In the genomic region with DNA sequence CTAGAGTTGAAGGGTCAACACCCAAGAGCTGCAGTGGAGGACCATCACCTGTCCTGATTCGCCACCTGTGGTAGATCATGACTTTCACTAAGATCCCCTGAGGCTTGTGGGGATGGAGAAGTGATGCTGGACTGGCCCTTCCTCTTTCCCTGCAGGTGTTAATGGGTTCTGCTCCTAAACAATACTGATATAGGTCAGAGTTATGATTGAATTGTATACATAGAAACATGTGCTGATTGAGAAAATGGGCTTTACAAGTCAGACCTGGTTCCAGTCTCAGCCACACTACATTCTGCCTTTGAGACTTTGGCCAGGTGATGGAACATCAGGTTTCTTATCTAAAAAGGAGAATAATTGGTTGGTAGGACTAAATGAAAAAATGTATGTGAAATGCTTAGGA, we compare ENCODE assay signal across 16 cellular contexts.
DNase-seq lines count a peak whose midpoint lies in the region; ATAC-seq lines count a peak whose summit lies in the region.
"Had no signal": no experiment of that assay in that cellular context is flagged by ENCODE, and none has a peak within 500 bp of the region (broad histone marks: within the 10 kb centered on the region; RNA-seq: fewer than 3 reads in every experiment).

No MANE protein-coding gene starts in this region.

- no peak overlapping the region for H3K4me3 Mint-ChIP-seq in activated CD4-positive, alpha-beta T cell treated with anti-CD3 and anti-CD28 coated beads, Interleukin-2, amount 10 ng/mL, durations not matched to agents 24 days and 14 days
- peak overlapping the region; percentile 25 for H3K4me3 Mint-ChIP-seq in memory B cell
- H3K4me3 Mint-ChIP-seq: H9 had no signal

- no peak for DNase-seq in activated CD4-positive, alpha-beta T cell treated with anti-CD3 and anti-CD28 coated beads, Interleukin-2, amount 10 ng/mL, durations not matched to agents 24 days and 14 days
- no peak for DNase-seq in activated CD4-positive, alpha-beta T cell treated with anti-CD3 and anti-CD28 coated beads, Interleukin-2, amount 50 U/mL, for 1 hour
- DNase-seq in memory B cell (ENCODE audit: low spot score in 2 of 2) (no peak), NCI-H2107 (lab: John Stamatoyannopoulos, UW) (no peak), globus pallidus (ENCODE audit: low spot score) (no peak), anterior cingulate cortex (lab: John Stamatoyannopoulos, UW) (no peak)
- DNase-seq: activated gamma-delta T cell, Calu3, H9, kidney, NCI-H446, SHP77, WERI-Rb-1 had no signal

- H3K27ac Mint-ChIP-seq in activated CD4-positive, alpha-beta T cell treated with anti-CD3 and anti-CD28 coated beads, Interleukin-2, amount 10 ng/mL, durations not matched to agents 24 days and 14 days = peak overlapping the region; percentile 2
- peak overlapping the region; percentile 79 for H3K27ac Mint-ChIP-seq in memory B cell
- H3K27ac Mint-ChIP-seq: H9 had no signal

- no peaks in the 10 kb centered on the region for H3K9me3 Mint-ChIP-seq in activated CD4-positive, alpha-beta T cell treated with anti-CD3 and anti-CD28 coated beads, Interleukin-2, amount 10 ng/mL, durations not matched to agents 24 days and 14 days
- H3K9me3 Mint-ChIP-seq in memory B cell = no peaks in the 10 kb centered on the region
- H3K9me3 Mint-ChIP-seq: H9 had no signal

- H3K4me1 Mint-ChIP-seq in activated CD4-positive, alpha-beta T cell treated with anti-CD3 and anti-CD28 coated beads, Interleukin-2, amount 10 ng/mL, durations not matched to agents 24 days and 14 days = peaks cover 21% of the 10 kb centered on the region
- H3K4me1 Mint-ChIP-seq in memory B cell = peaks cover 40% of the 10 kb centered on the region
- H3K4me1 Mint-ChIP-seq: H9 had no signal

- H3K27me3 Mint-ChIP-seq in activated CD4-positive, alpha-beta T cell treated with anti-CD3 and anti-CD28 coated beads, Interleukin-2, amount 10 ng/mL, durations not matched to agents 24 days and 14 days = peaks cover 2% of the 10 kb centered on the region
- no peaks in the 10 kb centered on the region for H3K27me3 Mint-ChIP-seq in memory B cell

- intact Hi-C loops in activated CD4-positive, alpha-beta T cell treated with anti-CD3 and anti-CD28 coated beads, Interleukin-2, amount 10 ng/mL, durations not matched to agents 24 days and 14 days (cut with micrococcal nuclease) = loop anchor here (1.0 to 10.0 kb wide), 15 partner anchors 25 to 1015 kb away; no protein-coding TSS in a partner anchor

- ATAC-seq in GM21723 (IDR thresholded peaks at IDR 0.05; ENCODE audit: unreplicated experiment) (peak; percentile 33), HG03196 (IDR thresholded peaks at IDR 0.05; ENCODE audit: unreplicated experiment) (peak; percentile 17), memory B cell (ENCODE audit: low read depth) (peak; percentile 52)
- ATAC-seq: K562 had no signal

- H3K36me3 Mint-ChIP-seq in activated CD4-positive, alpha-beta T cell treated with anti-CD3 and anti-CD28 coated beads, Interleukin-2, amount 10 ng/mL, durations not matched to agents 24 days and 14 days (ENCODE audit: low read depth) = peaks cover 3% of the 10 kb centered on the region
- peaks cover 5% of the 10 kb centered on the region for H3K36me3 Mint-ChIP-seq in memory B cell
